1 cellular context compared by ENCODE assay signal in the genomic region with DNA sequence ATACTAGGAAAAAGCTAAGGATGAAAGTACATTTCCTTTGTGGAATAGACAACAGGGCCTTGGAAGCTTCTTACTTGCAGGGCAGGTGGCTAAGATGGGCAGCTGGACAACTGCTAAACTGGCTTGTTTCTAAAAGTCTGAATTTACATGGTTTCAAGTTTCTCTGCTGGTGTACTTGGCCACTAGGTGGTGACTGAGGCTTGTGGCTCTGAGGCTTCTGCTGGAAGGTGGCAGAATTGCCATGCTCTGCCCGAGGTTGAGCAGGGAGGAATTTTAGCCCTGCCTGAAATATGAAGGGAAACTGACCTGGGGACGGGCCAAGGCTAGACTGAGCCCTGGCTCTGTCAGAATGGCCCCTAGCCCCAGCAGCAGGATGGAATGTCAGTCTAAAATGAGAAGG.
TF ChIP-seq lines count a peak whose summit lies in the region.

No MANE protein-coding gene starts in this region.

TF ChIP-seq in HepG2, 621 proteins besides CTCF, POLR2A, EP300 and RAD21:
- TF ChIP-seq KDM2A (CRISPR knock-in tag; IDR thresholded peaks at IDR 0.05; ENCODE audit: borderline replicate concordance, low read depth) = peak; percentile 24; the same call in 1 of the 2 replicates
- peak; percentile 91 for TF ChIP-seq SIX1 (CRISPR knock-in tag; IDR thresholded peaks at IDR 0.05; ENCODE audit: borderline replicate concordance)
- TF ChIP-seq THAP11 (CRISPR knock-in tag; IDR thresholded peaks at IDR 0.05) = 0 out of 2 replicates have a peak, but pooled peaks have one; percentile 17
- TF ChIP-seq SMC3 (IDR thresholded peaks at IDR 0.05; ENCODE audit: low read length) = peak; percentile 41; the same call in 1 of the 2 replicates
- TF ChIP-seq STAG1 (CRISPR knock-in tag; IDR thresholded peaks at IDR 0.05) = peak; percentile 81
- TF ChIP-seq, protein P1, sequence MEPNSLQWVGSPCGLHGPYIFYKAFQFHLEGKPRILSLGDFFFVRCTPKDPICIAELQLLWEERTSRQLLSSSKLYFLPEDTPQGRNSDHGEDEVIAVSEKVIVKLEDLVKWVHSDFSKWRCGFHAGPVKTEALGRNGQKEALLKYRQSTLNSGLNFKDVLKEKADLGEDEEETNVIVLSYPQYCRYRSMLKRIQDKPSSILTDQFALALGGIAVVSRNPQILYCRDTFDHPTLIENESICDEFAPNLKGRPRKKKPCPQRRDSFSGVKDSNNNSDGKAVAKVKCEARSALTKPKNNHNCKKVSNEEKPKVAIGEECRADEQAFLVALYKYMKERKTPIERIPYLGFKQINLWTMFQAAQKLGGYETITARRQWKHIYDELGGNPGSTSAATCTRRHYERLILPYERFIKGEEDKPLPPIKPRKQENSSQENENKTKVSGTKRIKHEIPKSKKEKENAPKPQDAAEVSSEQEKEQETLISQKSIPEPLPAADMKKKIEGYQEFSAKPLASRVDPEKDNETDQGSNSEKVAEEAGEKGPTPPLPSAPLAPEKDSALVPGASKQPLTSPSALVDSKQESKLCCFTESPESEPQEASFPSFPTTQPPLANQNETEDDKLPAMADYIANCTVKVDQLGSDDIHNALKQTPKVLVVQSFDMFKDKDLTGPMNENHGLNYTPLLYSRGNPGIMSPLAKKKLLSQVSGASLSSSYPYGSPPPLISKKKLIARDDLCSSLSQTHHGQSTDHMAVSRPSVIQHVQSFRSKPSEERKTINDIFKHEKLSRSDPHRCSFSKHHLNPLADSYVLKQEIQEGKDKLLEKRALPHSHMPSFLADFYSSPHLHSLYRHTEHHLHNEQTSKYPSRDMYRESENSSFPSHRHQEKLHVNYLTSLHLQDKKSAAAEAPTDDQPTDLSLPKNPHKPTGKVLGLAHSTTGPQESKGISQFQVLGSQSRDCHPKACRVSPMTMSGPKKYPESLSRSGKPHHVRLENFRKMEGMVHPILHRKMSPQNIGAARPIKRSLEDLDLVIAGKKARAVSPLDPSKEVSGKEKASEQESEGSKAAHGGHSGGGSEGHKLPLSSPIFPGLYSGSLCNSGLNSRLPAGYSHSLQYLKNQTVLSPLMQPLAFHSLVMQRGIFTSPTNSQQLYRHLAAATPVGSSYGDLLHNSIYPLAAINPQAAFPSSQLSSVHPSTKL (CRISPR knock-in tag; IDR thresholded peaks at IDR 0.05) = 0 out of 2 replicates have a peak, but pooled peaks have one; percentile 15
TF ChIP-seq in HepG2: peak in this region for 6; not testable (repeated sequence) for 615.
